Comparison of ENCODE assay signal across 9 cellular contexts in genomic region chr12:49043856-49044258, GRCh38. TPM values are rescaled to one million over a fixed set of nuclear protein-coding genes. Genes with fewer than 3 reads are reported as not detected.
A peak's percentile ranks its signal among the peaks of the same experiment; 100 is the strongest.
DNase-seq lines count a peak whose midpoint lies in the region; ATAC-seq and TF ChIP-seq lines count a peak whose summit lies in the region.
"Had no signal": no experiment of that assay in that cellular context is flagged by ENCODE, and none has a peak within 500 bp of the region (broad histone marks: within the 10 kb centered on the region; RNA-seq: fewer than 3 reads in every experiment).

No MANE protein-coding gene starts in this region.

- no peak overlapping the region for H3K4me3 Mint-ChIP-seq in MCF 10A (ENCODE audit: unreplicated experiment)

- H3K9me3 Mint-ChIP-seq in MCF 10A (ENCODE audit: unreplicated experiment) = no peaks in the 10 kb centered on the region

- no peak overlapping the region for H3K27ac Mint-ChIP-seq in MCF 10A (ENCODE audit: low read depth, unreplicated experiment)

- peak; percentile 58 for DNase-seq in MM.1S
- peak; percentile 81 for DNase-seq in WERI-Rb-1
- peak; percentile 56 for DNase-seq in MCF 10A (ENCODE audit: unreplicated experiment)
- DNase-seq in kidney epithelial cell (ENCODE audit: low read depth) = no peak
- peak; percentile 54 to 77 (median 59) for DNase-seq in stimulated activated CD4-positive, alpha-beta T cell treated with anti-CD3 and anti-CD28 coated beads, TNF-alpha, amount 100 ng/mL, for 24 hours (ENCODE audit: low read depth in 3 of 3)
- DNase-seq in middle frontal gyrus (ENCODE audit: extremely low spot score, low spot score) = no peak

- H3K4me1 Mint-ChIP-seq in MCF 10A (ENCODE audit: insufficient read depth, unreplicated experiment) = no peaks in the 10 kb centered on the region

- H3K27me3 ChIP-seq in DOHH2 (ENCODE audit: control insufficient read depth, low read length) = no peaks in the 10 kb centered on the region
- H3K27me3 ChIP-seq in MM.1S (replicated peaks; ENCODE audit: insufficient read depth, low read length) = no peaks in the 10 kb centered on the region
- no peaks in the 10 kb centered on the region for H3K27me3 ChIP-seq in WERI-Rb-1 (ENCODE audit: insufficient read depth, low read depth, severe bottlenecking)
- no peaks in the 10 kb centered on the region for H3K27me3 ChIP-seq in kidney epithelial cell (ENCODE audit: control insufficient read depth, insufficient read depth, low read length)

- CTCF ChIA-PET in MCF 10A (lab: Yijun Ruan, JAX) = interaction anchor here (0.5 to 1.5 kb wide), 8 partner anchors 8 to 74 kb away, joined by 3 to 6 read pairs (median 4); no protein-coding TSS in a partner anchor

- H3K36me3 ChIP-seq in DOHH2 (ENCODE audit: control insufficient read depth, low read length) (peaks cover 94% of the 10 kb centered on the region), MM.1S (replicated peaks; ENCODE audit: insufficient read depth, low read length) (no peaks in the 10 kb centered on the region; the same call in 1 of the 2 replicates), WERI-Rb-1 (peaks cover 95% of the 10 kb centered on the region), kidney epithelial cell (ENCODE audit: control insufficient read depth, insufficient read depth, low read length) (peaks cover 9% of the 10 kb centered on the region)

- BruUV-seq in MCF 10A (replicated peaks; lab: Mats Ljungman, UMichigan) = no TSS peak

- H3K9me3 ChIP-seq in DOHH2 (ENCODE audit: control insufficient read depth, insufficient read depth, low read length) (no peaks in the 10 kb centered on the region), MM.1S (replicated peaks; ENCODE audit: insufficient read depth, low read length) (no peaks in the 10 kb centered on the region), WERI-Rb-1 (ENCODE audit: severe bottlenecking) (no peaks in the 10 kb centered on the region)

- H3F3A ChIP-seq in DOHH2 (ENCODE audit: control insufficient read depth, insufficient read depth) (no peaks in the 10 kb centered on the region), MM.1S (ENCODE audit: insufficient read depth, low read length) (no peaks in the 10 kb centered on the region)

- H3K4me2 ChIP-seq in DOHH2 (ENCODE audit: low read length) (no peak overlapping the region), MM.1S (ENCODE audit: low read depth, low read length) (no peak overlapping the region)

- TF ChIP-seq CTCF in DOHH2 (IDR thresholded peaks at IDR 0.05; ENCODE audit: low read depth, low read length, poor library complexity, severe bottlenecking) (peak; percentile 87), MM.1S (IDR thresholded peaks at IDR 0.05; ENCODE audit: low read length) (peak; percentile 79), WERI-Rb-1 (IDR thresholded peaks at IDR 0.05; ENCODE audit: low read depth, low read length) (peak; percentile 88), MCF 10A (IDR thresholded peaks at IDR 0.05; ENCODE audit: unreplicated experiment) (peak; percentile 55), kidney epithelial cell (IDR thresholded peaks at IDR 0.05; ENCODE audit: insufficient read depth, low read length, poor library complexity, severe bottlenecking) (peak; percentile 68)

- H3K4me3 ChIP-seq in DOHH2 (ENCODE audit: low read length) (no peak overlapping the region), MM.1S (ENCODE audit: low read length) (no peak overlapping the region), WERI-Rb-1 (ENCODE audit: low read depth, low read length) (no peak overlapping the region), kidney epithelial cell (ENCODE audit: low read depth, low read length) (no peak overlapping the region)

- ATAC-seq in GM18517 (IDR thresholded peaks at IDR 0.05; ENCODE audit: unreplicated experiment) = no peak

- 0 out of 2 replicates have a peak, but pooled peaks cover 3% of the 10 kb centered on the region for H4K20me1 ChIP-seq in DOHH2 (ENCODE audit: control insufficient read depth, insufficient read depth, low read depth, low read length)
- no peaks in the 10 kb centered on the region for H4K20me1 ChIP-seq in MM.1S (ENCODE audit: insufficient read depth, low read length)

- H3K27ac ChIP-seq in DOHH2 (ENCODE audit: low read depth, low read length) (no peak overlapping the region), MM.1S (ENCODE audit: low read length) (no peak overlapping the region), WERI-Rb-1 (no peak overlapping the region)

- H3K4me1 ChIP-seq in DOHH2 (ENCODE audit: control insufficient read depth, low read length) = no peaks in the 10 kb centered on the region
- H3K4me1 ChIP-seq in MM.1S (ENCODE audit: low read length) = no peaks in the 10 kb centered on the region

- no peak overlapping the region for H3K9ac ChIP-seq in MM.1S (ENCODE audit: low read length)

- intact Hi-C loops in MCF 10A (cut with micrococcal nuclease) = no loop called here

- H3K36me3 Mint-ChIP-seq in MCF 10A (ENCODE audit: insufficient read depth, unreplicated experiment) = peaks cover 81% of the 10 kb centered on the region

- no peaks in the 10 kb centered on the region for H3K79me2 ChIP-seq in DOHH2 (ENCODE audit: control insufficient read depth, low read length)
- H3K79me2 ChIP-seq in MM.1S (ENCODE audit: low read length) = no peaks in the 10 kb centered on the region

- no peaks in the 10 kb centered on the region for H3K27me3 Mint-ChIP-seq in MCF 10A (ENCODE audit: insufficient read depth, unreplicated experiment)

- H3K9me2 ChIP-seq in DOHH2 (replicated peaks; ENCODE audit: control insufficient read depth, low read length) (no peaks in the 10 kb centered on the region), MM.1S (replicated peaks; ENCODE audit: insufficient read depth, low read length) (no peaks in the 10 kb centered on the region)

- POLR2A ChIA-PET in MCF 10A (lab: Yijun Ruan, JAX) = no interaction called here

- H2AFZ ChIP-seq in MM.1S (ENCODE audit: low read length) = no peak overlapping the region

RNA-seq across cellular contexts. Expression of gene KMT2D, which starts 16.7 kb away (rescaled TPM):
- total RNA-seq in MCF 10A (2022) (76.9 and 92.5 TPM in 2 replicates), kidney epithelial cell (68.9 and 71.8 TPM in 2 replicates)

RNA-seq across cellular contexts. Expression of gene PRKAG1, which starts 25.3 kb away (rescaled TPM):
- total RNA-seq in MCF 10A (2022) (80.3 and 84.6 TPM in 2 replicates), kidney epithelial cell (57.0 and 68.5 TPM in 2 replicates)

RNA-seq across cellular contexts. Expression of gene RHEBL1, which starts 25.9 kb away (rescaled TPM):
- total RNA-seq in MCF 10A (2022) (0.35 and 0.93 TPM in 2 replicates), kidney epithelial cell (3.8 and 5.1 TPM in 2 replicates)

RNA-seq across cellular contexts. Expression of gene DDN, which starts 44.7 kb away (rescaled TPM):
- total RNA-seq in MCF 10A (2022) = 0.28 and 0.47 TPM in 2 replicates
- total RNA-seq in kidney epithelial cell = 0.13 and 0.34 TPM in 2 replicates

RNA-seq across cellular contexts. Expression of gene DHH, which starts 50.7 kb away (rescaled TPM):
- not detected in 2 replicates for total RNA-seq in MCF 10A (2022)
- 0.04 TPM in 1 of 2 replicates, not detected in the other for total RNA-seq in kidney epithelial cell
- total RNA-seq: activated CD8-positive, alpha-beta memory T cell treated with anti-CD3 and anti-CD28 coated beads for 36 hours had no signal

Comparison
In these comparisons a context has a peak if more than half of its experiments do, and no peak if none do; other contexts are left out.
1. DNase-seq: peak in MM.1S (single experiment), WERI-Rb-1 (single experiment), MCF 10A (single experiment) and stimulated activated CD4-positive, alpha-beta T cell treated with anti-CD3 and anti-CD28 coated beads, TNF-alpha, amount 100 ng/mL, for 24 hours (3 of 3); none in kidney epithelial cell (single experiment) and middle frontal gyrus (single experiment).
2. Peak in every context shown above with its lines, with median percentiles within 50 percentile points of each other: CTCF ChIP-seq.